13 cellular contexts compared by ENCODE assay signal in the genomic region with DNA sequence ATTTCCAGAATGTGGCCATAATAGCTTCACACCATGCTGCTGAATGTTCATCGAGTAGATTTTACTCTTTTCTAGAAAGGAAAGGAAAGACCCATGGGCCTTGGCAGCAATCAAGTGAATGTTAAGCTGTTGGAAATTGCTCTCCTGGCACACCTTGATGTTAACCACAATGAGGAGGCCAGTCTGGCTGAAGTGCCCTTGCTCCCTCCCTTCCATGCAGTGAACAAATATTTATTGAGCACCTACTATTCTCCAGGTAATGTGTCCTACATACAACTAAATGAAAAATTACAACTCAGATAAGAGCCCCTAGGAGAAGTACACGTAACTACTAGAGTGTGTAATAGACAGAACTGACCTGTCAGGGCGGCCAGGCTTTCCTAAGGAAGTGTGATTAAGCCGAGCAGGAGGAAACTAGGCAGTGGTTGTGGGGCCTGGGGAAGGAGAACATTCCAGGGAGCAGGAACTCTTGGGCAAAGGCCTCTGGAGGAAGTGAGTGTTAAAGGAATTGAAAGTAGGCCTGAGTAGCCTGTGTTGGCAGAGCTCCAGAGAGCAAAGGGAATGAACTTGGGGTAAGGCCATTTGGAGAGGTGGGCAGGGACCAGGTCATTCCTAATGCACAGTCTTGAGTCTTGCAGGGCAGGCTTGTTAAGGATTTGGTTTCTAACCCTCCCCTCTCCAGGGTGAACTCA. TPM values are rescaled to one million over a fixed set of nuclear protein-coding genes. Genes with fewer than 3 reads are reported as not detected.
DNase-seq lines count a peak whose midpoint lies in the region; ATAC-seq and TF ChIP-seq lines count a peak whose summit lies in the region.
"Had no signal": no experiment of that assay in that cellular context is flagged by ENCODE, and none has a peak within 500 bp of the region (broad histone marks: within the 10 kb centered on the region; RNA-seq: fewer than 3 reads in every experiment).

No MANE protein-coding gene starts in this region.

- DNase-seq in Calu3, result no peak
- DNase-seq in MV-4-11 (lab: John Stamatoyannopoulos, UW), result peak; percentile 36
- DNase-seq in mesothelial cell of epicardium (ENCODE audit: low spot score in 2 of 2, unreplicated experiment in 2 of 2), result no peak
- no peak for DNase-seq in GM10248 (ENCODE audit: extremely low spot score)
- DNase-seq in OCI-LY7 (ENCODE audit: low spot score), result no peak
- DNase-seq in NCI-H748 (lab: John Stamatoyannopoulos, UW; ENCODE audit: unreplicated experiment), result no peak
- DNase-seq: anterior cingulate cortex; C1 segment of cervical spinal cord; NCI-H2081 treated with DMSO at 0.1 percent for 48 hours; stimulated activated CD4-positive, alpha-beta T cell treated with anti-CD3 and anti-CD28 coated beads, Interleukin-15, amount 100 ng/mL, for 24 hours had no signal

- no peak overlapping the region for H3K27ac ChIP-seq in OCI-LY7 (ENCODE audit: low read depth, low read length, poor library complexity, severe bottlenecking)

- no peaks in the 10 kb centered on the region for H4K20me1 ChIP-seq in OCI-LY7 (ENCODE audit: insufficient read depth, low read length)

- intact Hi-C loops in Calu3 (cut with micrococcal nuclease; ENCODE audit: unreplicated experiment), result no loop called here
- intact Hi-C loops in dendritic cell treated with granulocyte-macrophage colony-stimulating factor and Interleukin-4, amounts not matched to agents 40 ng/mL and 50 ng/mL, for 4 days (cut with micrococcal nuclease), result no loop called here
- intact Hi-C loops in OCI-LY7 (cut with micrococcal nuclease; ENCODE audit: unreplicated experiment), result no loop called here

- no peaks in the 10 kb centered on the region for H3K9me2 ChIP-seq in OCI-LY7 (ENCODE audit: insufficient read depth, low read length)

- peak overlapping the region; percentile 94 for H3K27ac Mint-ChIP-seq in Calu3 (ENCODE audit: unreplicated experiment)
- peak overlapping the region; percentile 87 for H3K27ac Mint-ChIP-seq in dendritic cell treated with granulocyte-macrophage colony-stimulating factor and Interleukin-4, amounts not matched to agents 40 ng/mL and 50 ng/mL, for 4 days
- H3K27ac Mint-ChIP-seq in mesothelial cell of epicardium, result peak overlapping the region; percentile 79

- H3K4me3 Mint-ChIP-seq in Calu3 (ENCODE audit: low read depth, unreplicated experiment) (no peak overlapping the region), mesothelial cell of epicardium (no peak overlapping the region)
- no peak overlapping the region for H3K4me3 Mint-ChIP-seq in dendritic cell treated with granulocyte-macrophage colony-stimulating factor and Interleukin-4, amounts not matched to agents 40 ng/mL and 50 ng/mL, for 4 days
- H3K4me3 Mint-ChIP-seq: neural crest cell had no signal

- H3K4me2 ChIP-seq in OCI-LY7 (ENCODE audit: low read length), result no peak overlapping the region

- H3K9me3 Mint-ChIP-seq in Calu3 (ENCODE audit: low read depth, unreplicated experiment), result no peaks in the 10 kb centered on the region
- H3K9me3 Mint-ChIP-seq in dendritic cell treated with granulocyte-macrophage colony-stimulating factor and Interleukin-4, amounts not matched to agents 40 ng/mL and 50 ng/mL, for 4 days, result no peaks in the 10 kb centered on the region
- no peaks in the 10 kb centered on the region for H3K9me3 Mint-ChIP-seq in mesothelial cell of epicardium
- H3K9me3 Mint-ChIP-seq: neural crest cell had no signal

- no peaks in the 10 kb centered on the region for H3K36me3 Mint-ChIP-seq in Calu3 (ENCODE audit: insufficient read depth, unreplicated experiment)
- H3K36me3 Mint-ChIP-seq in dendritic cell treated with granulocyte-macrophage colony-stimulating factor and Interleukin-4, amounts not matched to agents 40 ng/mL and 50 ng/mL, for 4 days (ENCODE audit: low read depth), result no peaks in the 10 kb centered on the region
- no peaks in the 10 kb centered on the region for H3K36me3 Mint-ChIP-seq in mesothelial cell of epicardium

- TF ChIP-seq CTCF in Calu3 (IDR thresholded peaks at IDR 0.05; ENCODE audit: unreplicated experiment) (no peak), mesothelial cell of epicardium (IDR thresholded peaks at IDR 0.05; ENCODE audit: unreplicated experiment) (no peak), GM10248 (IDR thresholded peaks at IDR 0.05; ENCODE audit: control extremely low read depth, extremely low read depth, low read depth, missing control alignments) (no peak), OCI-LY7 (conservative IDR thresholded peaks at IDR 0.05; ENCODE audit: low read length) (no peak)

- H3K4me3 ChIP-seq in OCI-LY7 (ENCODE audit: low read depth, low read length, poor library complexity, severe bottlenecking), result no peak overlapping the region

- no peaks in the 10 kb centered on the region for H3K9me3 ChIP-seq in OCI-LY7 (ENCODE audit: low read length)

- POLR2A ChIA-PET in GM10248 (lab: Yijun Ruan, JAX), result no interaction called here
- POLR2A ChIA-PET in OCI-LY7 (lab: Charles Lee), result interaction anchor here (1.0 kb wide), 1 partner anchor 51 kb away, joined by 5 read pairs; no protein-coding TSS in a partner anchor

- no peak for ATAC-seq in HG03097 (IDR thresholded peaks at IDR 0.05; ENCODE audit: low FRiP score, unreplicated experiment)

- BruUV-seq in Calu3 (replicated peaks; lab: Mats Ljungman, UMichigan), result no TSS peak
- no TSS peak for BruUV-seq in OCI-LY7 (replicated peaks; lab: Mats Ljungman, UMichigan)

- CTCF ChIA-PET in Calu3 (lab: Charles Lee), result no interaction called here
- CTCF ChIA-PET in GM10248 (lab: Yijun Ruan, JAX), result interaction anchor here (1.1 to 2.8 kb wide), 2 partner anchors 8 to 11 kb away, joined by 3 to 20 read pairs; a partner anchor contains a TSS
- CTCF ChIA-PET in OCI-LY7 (lab: Charles Lee; ENCODE audit: unreplicated experiment), result no interaction called here

- H3K27me3 Mint-ChIP-seq in Calu3 (ENCODE audit: unreplicated experiment) (no peaks in the 10 kb centered on the region), mesothelial cell of epicardium (ENCODE audit: low read depth) (no peaks in the 10 kb centered on the region)
- no peaks in the 10 kb centered on the region for H3K27me3 Mint-ChIP-seq in dendritic cell treated with granulocyte-macrophage colony-stimulating factor and Interleukin-4, amounts not matched to agents 40 ng/mL and 50 ng/mL, for 4 days

- H3K4me1 ChIP-seq in OCI-LY7 (ENCODE audit: insufficient read depth, low read length, poor library complexity, severe bottlenecking), result no peaks in the 10 kb centered on the region

- no peaks in the 10 kb centered on the region for H3K36me3 ChIP-seq in OCI-LY7 (ENCODE audit: insufficient read depth, low read length)

- H2AFZ ChIP-seq in OCI-LY7 (ENCODE audit: low read length), result no peak overlapping the region

- peaks cover 28% of the 10 kb centered on the region for H3K4me1 Mint-ChIP-seq in Calu3 (ENCODE audit: low read depth, unreplicated experiment)
- H3K4me1 Mint-ChIP-seq in dendritic cell treated with granulocyte-macrophage colony-stimulating factor and Interleukin-4, amounts not matched to agents 40 ng/mL and 50 ng/mL, for 4 days (ENCODE audit: low read depth), result peaks cover 75% of the 10 kb centered on the region
- peaks cover 33% of the 10 kb centered on the region for H3K4me1 Mint-ChIP-seq in mesothelial cell of epicardium

- no peaks in the 10 kb centered on the region for H3K79me2 ChIP-seq in OCI-LY7 (ENCODE audit: insufficient read depth, low read depth, low read length)

RNA-seq across cellular contexts. Expression of a gene that starts 9.2 kb away (rescaled TPM):
- 13.2 and 14.7 TPM in 2 replicates for total RNA-seq in Calu3 (2022)
- total RNA-seq in mesothelial cell of epicardium, result 33.9 to 35.9 TPM (median 34.8 TPM) in 3 replicates
- 0.06 TPM in 1 of 2 replicates, not detected in the other for total RNA-seq in OCI-LY7 (2014; rRNA removed; shearing (Covaris generic))
- total RNA-seq in OCI-LY7 (2022), result 0.17 and 0.18 TPM in 2 replicates

Comparison
In these comparisons a context has a peak if more than half of its experiments do, and no peak if none do; other contexts are left out.
1. RNA of a gene that starts 9.2 kb away (total RNA-seq): 33.9 to 35.9 TPM in mesothelial cell of epicardium and 13.2 to 14.7 TPM in Calu3; 0.06 to 0.18 TPM in OCI-LY7; every median in the first group is over 10 times any median in the second.
2. Peak in every context shown above with its lines, with median percentiles within 50 percentile points of each other: H3K27ac Mint-ChIP-seq.